Comparison of ENCODE assay signal across 11 cellular contexts in genomic region chr4:121690001-121690400, GRCh38. TPM values are rescaled to one million over a fixed set of nuclear protein-coding genes. Genes with fewer than 3 reads are reported as not detected.
A peak's percentile ranks its signal among the peaks of the same experiment; 100 is the strongest.
DNase-seq lines count a peak whose midpoint lies in the region; ATAC-seq, FAIRE-seq and TF ChIP-seq lines count a peak whose summit lies in the region.
"Had no signal": no experiment of that assay in that cellular context is flagged by ENCODE, and none has a peak within 500 bp of the region (broad histone marks: within the 10 kb centered on the region; RNA-seq: fewer than 3 reads in every experiment).

No MANE protein-coding gene starts in this region.

- FAIRE-seq in RCC 7860 (lab: Jason Lieb, UNC), result peak; percentile 87
- no peak for FAIRE-seq in frontal cortex (lab: Jason Lieb, UNC)

- no peaks in the 10 kb centered on the region for H3K9me2 ChIP-seq in SK-N-SH

- H2AFZ ChIP-seq in SK-N-SH (ENCODE audit: low read depth), result no peak overlapping the region

- H3K36me3 ChIP-seq in SK-N-SH (replicated peaks in 1 of 2; ENCODE audit: control insufficient read depth in 1 of 2, insufficient read depth in 2 of 2, low read length in 1 of 2) (peaks cover 51 to 69% of the 10 kb centered on the region in 2 experiments), iPS-18a (ENCODE audit: control insufficient read depth, low read depth, low read length) (peaks cover 27% of the 10 kb centered on the region), transverse colon (peaks cover 0 to 7% (median 2%) of the 10 kb centered on the region in 4 donors)
- H3K36me3 ChIP-seq: cardiac muscle cell had no signal

- ATAC-seq in SK-N-SH treated with all-trans-retinoic acid at 6 μM for 48 hours (no peak; the same call in 2 of the 3 replicates), HG03280 (IDR thresholded peaks at IDR 0.05; ENCODE audit: unreplicated experiment) (no peak)

- POLR2A ChIA-PET in SK-N-SH (lab: Yijun Ruan, JAX), result no interaction called here

- TF ChIP-seq CTCF in SK-N-SH (IDR thresholded peaks at IDR 0.05) (no peak), transverse colon (IDR thresholded peaks at IDR 0.05) (no peak)

- H3K27ac ChIP-seq in SK-N-SH (ENCODE audit: low read depth in 2 of 2, low read length in 1 of 2) (peak overlapping the region; percentile 53 to 93; a peak in 3 of 4 replicates), iPS-18a (ENCODE audit: low read length) (peak overlapping the region; percentile 11), transverse colon (peak overlapping the region; percentile 58 to 69 (median 64))
- H3K27ac ChIP-seq: cardiac muscle cell had no signal

- H3K4me3 ChIP-seq in SK-N-SH (ENCODE audit: low read depth in 2 of 2, low read length in 1 of 2) (no peak overlapping the region), iPS-18a (ENCODE audit: low read length) (no peak overlapping the region), transverse colon (no peak overlapping the region)
- H3K4me3 ChIP-seq: cardiac muscle cell had no signal

- peaks cover 88% of the 10 kb centered on the region for H4K20me1 ChIP-seq in SK-N-SH (ENCODE audit: insufficient read depth)

- no peak for TF ChIP-seq RAD21 in SK-N-SH (IDR thresholded peaks at IDR 0.05; ENCODE audit: low read length)

- peaks cover 30% of the 10 kb centered on the region for H3F3A ChIP-seq in SK-N-SH (replicated peaks; ENCODE audit: insufficient read depth)

- H3K9ac ChIP-seq in SK-N-SH (peak overlapping the region; percentile 52), iPS-18a (ENCODE audit: low read length) (no peak overlapping the region)

- CTCF ChIA-PET in SK-N-SH (lab: Yijun Ruan, JAX), result no interaction called here

- in situ Hi-C loops in transverse colon (cut with MboI; ENCODE audit: low pct_ligation_motif_present in 1 of 4, low pct_unique_long_range_greater_than_20kb in 1 of 4, low sequenced_read_pairs in 3 of 4), result no loop called here

- intact Hi-C loops in transverse colon (cut with DNase I; ENCODE audit: low total_unique reads), result no loop called here

- H3K79me2 ChIP-seq in SK-N-SH (ENCODE audit: insufficient read depth), result peaks cover 93% of the 10 kb centered on the region

- no peak for TF ChIP-seq EP300 in SK-N-SH (IDR thresholded peaks at IDR 0.05; ENCODE audit: borderline replicate concordance in 1 of 2, low read depth in 1 of 2, low read length in 1 of 2)
- no peak for TF ChIP-seq EP300 in transverse colon (IDR thresholded peaks at IDR 0.05; ENCODE audit: low read depth)

- no peak for DNase-seq in SK-N-SH
- DNase-seq in RCC 7860 (ENCODE audit: low spot score), result peak; percentile 85
- no peak for DNase-seq in transverse colon
- no peak for DNase-seq in activated CD8-positive, alpha-beta memory T cell treated with anti-CD3 and anti-CD28 coated beads, Interleukin-2, amount 50 U/mL, for 4 hours
- no peak for DNase-seq in frontal cortex (ENCODE audit: low spot score in 2 of 2)
- DNase-seq: 8988T, naive B cell had no signal

- TF ChIP-seq POLR2A in transverse colon (IDR thresholded peaks at IDR 0.05), result no peak

- 58% methylated on average over 2 of the region's 2 CpGs for WGBS in SK-N-SH (ENCODE audit: low lambda C conversion rate)
- 77% methylated on average over 2 of the region's 2 CpGs; no CpG with 5 or more reads in 1 of the 2 donors for WGBS in transverse colon (ENCODE audit: low coverage in 1 of 2), 2 donors

- peaks cover 0 to 55% of the 10 kb centered on the region in 2 experiments; a peak in 3 of 4 replicates for H3K4me1 ChIP-seq in SK-N-SH (ENCODE audit: control insufficient read depth in 1 of 2, insufficient read depth in 2 of 2, low read depth in 1 of 2, low read length in 1 of 2)
- peaks cover 10% of the 10 kb centered on the region for H3K4me1 ChIP-seq in iPS-18a (ENCODE audit: control insufficient read depth, low read depth, low read length)
- peaks cover 8 to 66% (median 26%) of the 10 kb centered on the region in 4 donors for H3K4me1 ChIP-seq in transverse colon

- H3K9me3 ChIP-seq in SK-N-SH (no peaks in the 10 kb centered on the region), iPS-18a (ENCODE audit: control insufficient read depth, low read depth, low read length) (no peaks in the 10 kb centered on the region), transverse colon (no peaks in the 10 kb centered on the region)

- H3K27me3 ChIP-seq in SK-N-SH (ENCODE audit: insufficient read depth) (no peaks in the 10 kb centered on the region), iPS-18a (ENCODE audit: control insufficient read depth, insufficient read depth, low read length) (no peaks in the 10 kb centered on the region), transverse colon (no peaks in the 10 kb centered on the region)
- H3K27me3 ChIP-seq: cardiac muscle cell had no signal

- peak overlapping the region; percentile 47 for H3K4me2 ChIP-seq in SK-N-SH

TF ChIP-seq in SK-N-SH, 30 proteins besides CTCF, POLR2A, EP300 and RAD21:
- TF ChIP-seq JUND (IDR thresholded peaks at IDR 0.05), result no peak
- TF ChIP-seq REST (IDR thresholded peaks at IDR 0.05; ENCODE audit: low read depth, low read length), result no peak
- TF ChIP-seq FOXJ3 (CRISPR knock-in tag; IDR thresholded peaks at IDR 0.05), result no peak
- TF ChIP-seq MAX (IDR thresholded peaks at IDR 0.05; ENCODE audit: low read depth), result no peak
- TF ChIP-seq TCF12 (IDR thresholded peaks at IDR 0.05), result no peak

TF ChIP-seq in SK-N-SH treated with all-trans-retinoic acid at 6 μM for 48 hours, 23 proteins besides CTCF, POLR2A, EP300 and RAD21:
- no peak for TF ChIP-seq ARNTL (CRISPR knock-in tag; IDR thresholded peaks at IDR 0.05; ENCODE audit: borderline replicate concordance, low read depth)
- no peak for TF ChIP-seq ESRRG (CRISPR knock-in tag; IDR thresholded peaks at IDR 0.05)

RNA-seq across cellular contexts. Expression of gene ANXA5, which starts 6.8 kb away (rescaled TPM):
- polyA plus RNA-seq in SK-N-SH (2012; rRNA removed), result 379 and 420 TPM in 2 replicates
- polyA plus RNA-seq in SK-N-SH (2012; cell fraction: cytosol; rRNA removed), result 504 and 630 TPM in 2 replicates
- polyA plus RNA-seq in SK-N-SH (2012; cell fraction: nucleus; rRNA removed), result 219 and 334 TPM in 2 replicates
- total RNA-seq in transverse colon (100 to 1,000 TPM in 2 of 4 donors, 10 to 100 TPM in 2; 62.7 to 196 (median 135) TPM), frontal cortex (31.8 TPM)

Comparison
In these comparisons a context has a peak if more than half of its experiments do, and no peak if none do; other contexts are left out.
1. H3K27ac ChIP-seq: peak in every context shown above with its lines; median percentile 73 in SK-N-SH; 64 in transverse colon; 11 in iPS-18a.